Comparison of ENCODE assay signal across 9 cellular contexts in the genomic region with DNA sequence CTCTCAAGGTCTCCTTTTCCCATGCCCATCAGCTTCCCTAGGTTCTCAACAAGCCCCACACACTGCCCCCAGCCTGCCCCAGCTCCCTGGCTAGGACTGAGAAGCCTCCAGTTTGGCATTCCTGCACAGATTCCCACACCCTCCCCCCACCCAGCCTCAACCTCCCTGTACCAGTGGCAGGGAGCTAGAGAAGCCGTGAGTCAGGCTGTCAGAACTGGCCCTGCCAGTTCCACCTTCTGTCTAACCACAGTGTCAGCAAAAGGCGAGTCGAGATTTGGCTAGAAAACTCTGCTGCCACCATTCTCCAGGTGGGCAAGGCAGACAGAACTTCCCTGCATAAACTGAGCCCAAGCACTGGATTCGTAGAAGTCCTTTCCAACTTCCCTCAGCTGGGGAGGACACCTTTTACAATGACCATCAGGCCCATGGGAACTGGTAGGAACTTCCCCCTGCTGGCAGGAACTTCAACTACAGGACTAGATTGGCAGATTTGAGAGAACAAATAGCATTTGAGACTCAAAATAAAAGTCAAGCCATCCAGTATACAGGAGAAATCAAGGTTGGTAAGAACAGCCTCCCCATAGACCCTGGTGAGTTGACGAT. TPM values are rescaled to one million over a fixed set of nuclear protein-coding genes. Genes with fewer than 3 reads are reported as not detected.
DNase-seq lines count a peak whose midpoint lies in the region; ATAC-seq, FAIRE-seq and TF ChIP-seq lines count a peak whose summit lies in the region.
"Had no signal": no experiment of that assay in that cellular context is flagged by ENCODE, and none has a peak within 500 bp of the region (broad histone marks: within the 10 kb centered on the region; RNA-seq: fewer than 3 reads in every experiment).

No MANE protein-coding gene starts in this region.

- H3K27ac ChIP-seq in astrocyte (ENCODE audit: low read depth, low read length), result no peak overlapping the region
- no peak overlapping the region for H3K27ac ChIP-seq in CD4-positive, alpha-beta T cell (ENCODE audit: low read depth, low read length)
- H3K27ac ChIP-seq: BLaER1 treated with 17β-estradiol and CSF1 and Interleukin-3, amounts not matched to agents 10 nM and 100 nM had no signal

- peak; percentile 19 for DNase-seq in NCI-H2107 treated with DMSO at 0.1 percent for 48 hours (lab: John Stamatoyannopoulos, UW; ENCODE audit: unreplicated experiment)
- DNase-seq in NCI-H2107 (lab: John Stamatoyannopoulos, UW), result no peak
- DNase-seq in MG63, result peak; percentile 57
- peak; percentile 27 for DNase-seq in astrocyte (ENCODE audit: low read depth)
- peak; percentile 71 for DNase-seq in iPS DF 4.7 (ENCODE audit: extremely low read depth, low spot score)
- no peak for DNase-seq in type B pancreatic cell (ENCODE audit: extremely low spot score, unreplicated experiment)
- DNase-seq in CD4-positive, alpha-beta T cell, result no peak
- no peak for DNase-seq in cortex of kidney (lab: John Stamatoyannopoulos, UW)

- TF ChIP-seq CTCF in astrocyte (IDR thresholded peaks at IDR 0.05; ENCODE audit: insufficient read depth, low read depth, low read length), result peak; percentile 77
- peak; percentile 74 for TF ChIP-seq CTCF in type B pancreatic cell (conservative IDR thresholded peaks at IDR 0.05)
- no peak for TF ChIP-seq CTCF in CD4-positive, alpha-beta T cell (IDR thresholded peaks at IDR 0.05)

- H3K4me2 ChIP-seq in astrocyte (ENCODE audit: low read length), result no peak overlapping the region
- H3K4me2 ChIP-seq: BLaER1 treated with 17β-estradiol and CSF1 and Interleukin-3, amounts not matched to agents 10 nM and 100 nM had no signal

- H3K36me3 Mint-ChIP-seq in astrocyte (ENCODE audit: low read depth, unreplicated experiment), result no peaks in the 10 kb centered on the region
- no peaks in the 10 kb centered on the region for H3K36me3 Mint-ChIP-seq in type B pancreatic cell
- H3K36me3 Mint-ChIP-seq in CD4-positive, alpha-beta T cell (ENCODE audit: low read depth), result no peaks in the 10 kb centered on the region

- H3K4me3 ChIP-seq in MG63 (no peak overlapping the region), astrocyte (ENCODE audit: insufficient read depth, low read depth, low read length) (no peak overlapping the region)
- H3K4me3 ChIP-seq: BLaER1 treated with 17β-estradiol and CSF1 and Interleukin-3, amounts not matched to agents 10 nM and 100 nM had no signal

- no peaks in the 10 kb centered on the region for H3K9me3 ChIP-seq in MG63
- no peaks in the 10 kb centered on the region for H3K9me3 ChIP-seq in astrocyte (ENCODE audit: insufficient read depth, low read depth, low read length)
- no peaks in the 10 kb centered on the region for H3K9me3 ChIP-seq in CD4-positive, alpha-beta T cell (ENCODE audit: control insufficient read depth, low read length)

- H3K9ac ChIP-seq in astrocyte (ENCODE audit: low read length), result no peak overlapping the region
- H3K9ac ChIP-seq: BLaER1 treated with 17β-estradiol and CSF1 and Interleukin-3, amounts not matched to agents 10 nM and 100 nM had no signal

- no peaks in the 10 kb centered on the region for H4K20me1 ChIP-seq in astrocyte (ENCODE audit: insufficient read depth, low read length)
- H4K20me1 ChIP-seq: BLaER1 treated with 17β-estradiol and CSF1 and Interleukin-3, amounts not matched to agents 10 nM and 100 nM had no signal

- no peaks in the 10 kb centered on the region for H3K79me2 ChIP-seq in astrocyte (ENCODE audit: insufficient read depth, low read length)

- H3K4me1 Mint-ChIP-seq in astrocyte (ENCODE audit: low read depth, unreplicated experiment), result peaks cover 3% of the 10 kb centered on the region
- peaks cover 33% of the 10 kb centered on the region for H3K4me1 Mint-ChIP-seq in type B pancreatic cell (ENCODE audit: unreplicated experiment)
- H3K4me1 Mint-ChIP-seq in CD4-positive, alpha-beta T cell (ENCODE audit: low read depth), result no peaks in the 10 kb centered on the region

- H3K27me3 ChIP-seq in MG63, result no peaks in the 10 kb centered on the region
- H3K27me3 ChIP-seq in astrocyte (ENCODE audit: insufficient read depth, low read length), result peaks cover 11% of the 10 kb centered on the region
- H3K27me3 ChIP-seq in CD4-positive, alpha-beta T cell (ENCODE audit: control insufficient read depth, insufficient read depth, low read length), result peaks cover 12% of the 10 kb centered on the region
- H3K27me3 ChIP-seq: BLaER1 treated with 17β-estradiol and CSF1 and Interleukin-3, amounts not matched to agents 10 nM and 100 nM had no signal

- no peak overlapping the region for H3K4me3 Mint-ChIP-seq in astrocyte (ENCODE audit: unreplicated experiment)
- H3K4me3 Mint-ChIP-seq in type B pancreatic cell, result peak overlapping the region; percentile 42
- H3K4me3 Mint-ChIP-seq in CD4-positive, alpha-beta T cell, result no peak overlapping the region

- POLR2A ChIA-PET in CD4-positive, alpha-beta T cell (lab: Charles Lee), result no interaction called here

- CTCF ChIA-PET in CD4-positive, alpha-beta T cell (lab: Charles Lee), result no interaction called here

- no peaks in the 10 kb centered on the region for H3K36me3 ChIP-seq in MG63
- H3K36me3 ChIP-seq in astrocyte (ENCODE audit: insufficient read depth, low read length), result no peaks in the 10 kb centered on the region
- H3K36me3 ChIP-seq: BLaER1 treated with 17β-estradiol and CSF1 and Interleukin-3, amounts not matched to agents 10 nM and 100 nM had no signal

- intact Hi-C loops in CD4-positive, alpha-beta T cell (cut with DNase I, micrococcal nuclease), result no loop called here

- peaks cover 4% of the 10 kb centered on the region for H3K9me3 Mint-ChIP-seq in astrocyte (ENCODE audit: unreplicated experiment)
- no peaks in the 10 kb centered on the region for H3K9me3 Mint-ChIP-seq in type B pancreatic cell
- H3K9me3 Mint-ChIP-seq in CD4-positive, alpha-beta T cell, result no peaks in the 10 kb centered on the region

- H3K4me1 ChIP-seq in astrocyte (ENCODE audit: insufficient read depth, low read length), result no peaks in the 10 kb centered on the region

- peak; percentile 65 for FAIRE-seq in astrocyte (lab: Jason Lieb, UNC)

- no peak for ATAC-seq in CD4-positive, alpha-beta T cell (ENCODE audit: poor library complexity)

- H3K27ac Mint-ChIP-seq in astrocyte (ENCODE audit: unreplicated experiment) (no peak overlapping the region), type B pancreatic cell (peak overlapping the region; percentile 61)
- H3K27ac Mint-ChIP-seq in CD4-positive, alpha-beta T cell, result no peak overlapping the region

- H2AFZ ChIP-seq in astrocyte (ENCODE audit: low read depth, low read length), result no peak overlapping the region

- H3K27me3 Mint-ChIP-seq in astrocyte (ENCODE audit: low read depth, unreplicated experiment) (peaks cover 22% of the 10 kb centered on the region), type B pancreatic cell (peaks cover 19% of the 10 kb centered on the region)
- peaks cover 27% of the 10 kb centered on the region for H3K27me3 Mint-ChIP-seq in CD4-positive, alpha-beta T cell

RNA-seq across cellular contexts. Expression of a gene that starts 31.0 kb away (rescaled TPM):
- total RNA-seq in MG63 (2014; rRNA removed; shearing (Covaris generic); ENCODE audit: low replicate concordance), result not detected in 2 replicates
- total RNA-seq in astrocyte (2.2 and 6.1 TPM in 2 replicates), type B pancreatic cell (ENCODE audit: low replicate concordance) (21.3 and 63.9 TPM in 2 replicates)
- not detected for total RNA-seq in CD4-positive, alpha-beta T cell

RNA-seq across cellular contexts. Expression of a gene that starts 52.7 kb away (rescaled TPM):
- not detected in 2 replicates for total RNA-seq in MG63 (2014; rRNA removed; shearing (Covaris generic); ENCODE audit: low replicate concordance)
- total RNA-seq in astrocyte, result 0.29 and 1.2 TPM in 2 replicates
- 41.2 and 79.5 TPM in 2 replicates for total RNA-seq in type B pancreatic cell (ENCODE audit: low replicate concordance)
- not detected for total RNA-seq in CD4-positive, alpha-beta T cell

Comparison
In these comparisons a context has a peak if more than half of its experiments do, and no peak if none do; other contexts are left out.
1. DNase-seq: peak in NCI-H2107 treated with DMSO at 0.1 percent for 48 hours (single experiment), MG63 (single experiment), astrocyte (single experiment) and iPS DF 4.7 (single experiment); none in NCI-H2107 (single experiment), type B pancreatic cell (single experiment), CD4-positive, alpha-beta T cell (0 of 10) and cortex of kidney (single experiment).
2. RNA of a gene that starts 52.7 kb away (total RNA-seq): 41.2 to 79.5 TPM in type B pancreatic cell; 0.29 to 1.2 TPM in astrocyte, not detected in MG63 and not detected in CD4-positive, alpha-beta T cell; every median in the first group is over 10 times any median in the second.